16 cellular contexts compared by ENCODE assay signal in genomic region chr3:195015021-195015420, GRCh38.
A peak's percentile ranks its signal among the peaks of the same experiment; 100 is the strongest.
DNase-seq lines count a peak whose midpoint lies in the region; ATAC-seq and TF ChIP-seq lines count a peak whose summit lies in the region.
"Had no signal": no experiment of that assay in that cellular context is flagged by ENCODE, and none has a peak within 500 bp of the region (broad histone marks: within the 10 kb centered on the region; RNA-seq: fewer than 3 reads in every experiment).

No MANE protein-coding gene starts in this region.

- peaks cover 12% of the 10 kb centered on the region for H3K27me3 Mint-ChIP-seq in activated T-helper 17 cell treated with anti-CD3 and anti-CD28 coated beads, Interleukin-2, amount 50 U/mL, for 72 hours
- H3K27me3 Mint-ChIP-seq in activated naive CD8-positive, alpha-beta T cell treated with anti-CD3 and anti-CD28 coated beads for 36 hours = peaks cover 3% of the 10 kb centered on the region
- peaks cover 3% of the 10 kb centered on the region for H3K27me3 Mint-ChIP-seq in CD4-positive, alpha-beta T cell

- intact Hi-C loops in CD4-positive, alpha-beta T cell (cut with DNase I, micrococcal nuclease) = no loop called here

- no peaks in the 10 kb centered on the region for H3K9me3 Mint-ChIP-seq in activated T-helper 17 cell treated with anti-CD3 and anti-CD28 coated beads, Interleukin-2, amount 50 U/mL, for 72 hours
- H3K9me3 Mint-ChIP-seq in activated naive CD8-positive, alpha-beta T cell treated with anti-CD3 and anti-CD28 coated beads for 36 hours = no peaks in the 10 kb centered on the region
- no peaks in the 10 kb centered on the region for H3K9me3 Mint-ChIP-seq in CD4-positive, alpha-beta T cell
- H3K9me3 Mint-ChIP-seq: activated T-cell treated with anti-CD3 and anti-CD28 coated beads, Interleukin-2, amount 50 U/mL, for 24 hours had no signal

- H3K27me3 ChIP-seq in CD4-positive, alpha-beta T cell (ENCODE audit: control insufficient read depth, insufficient read depth, low read length) = no peaks in the 10 kb centered on the region
- H3K27me3 ChIP-seq: heart left ventricle, neural progenitor cell had no signal

- POLR2A ChIA-PET in CD4-positive, alpha-beta T cell (lab: Charles Lee) = no interaction called here

- H3K36me3 Mint-ChIP-seq in activated T-helper 17 cell treated with anti-CD3 and anti-CD28 coated beads, Interleukin-2, amount 50 U/mL, for 72 hours (ENCODE audit: low read depth) = no peaks in the 10 kb centered on the region
- no peaks in the 10 kb centered on the region for H3K36me3 Mint-ChIP-seq in activated naive CD8-positive, alpha-beta T cell treated with anti-CD3 and anti-CD28 coated beads for 36 hours
- H3K36me3 Mint-ChIP-seq in CD4-positive, alpha-beta T cell (ENCODE audit: low read depth) = no peaks in the 10 kb centered on the region
- H3K36me3 Mint-ChIP-seq: activated naive CD8-positive, alpha-beta T cell; neural progenitor cell had no signal

- ATAC-seq in activated T-helper 17 cell treated with anti-CD3 and anti-CD28 coated beads, Interleukin-2, amount 50 U/mL, for 72 hours (replicated peaks) = no peak
- no peak for ATAC-seq in CD4-positive, alpha-beta T cell (ENCODE audit: poor library complexity)

- in situ Hi-C loops in KBM-7 (cut with MboI; ENCODE audit: low pct_unique_long_range_greater_than_20kb, low sequenced_read_pairs) = no loop called here

- no peaks in the 10 kb centered on the region for H3K9me3 ChIP-seq in CD4-positive, alpha-beta T cell (ENCODE audit: control insufficient read depth, low read length)
- H3K9me3 ChIP-seq: heart left ventricle had no signal

- H3K4me1 Mint-ChIP-seq in activated T-helper 17 cell treated with anti-CD3 and anti-CD28 coated beads, Interleukin-2, amount 50 U/mL, for 72 hours = peaks cover 4% of the 10 kb centered on the region
- H3K4me1 Mint-ChIP-seq in activated naive CD8-positive, alpha-beta T cell treated with anti-CD3 and anti-CD28 coated beads for 36 hours = peaks cover 5% of the 10 kb centered on the region
- H3K4me1 Mint-ChIP-seq in CD4-positive, alpha-beta T cell (ENCODE audit: low read depth) = peaks cover 5% of the 10 kb centered on the region

- CTCF ChIA-PET in CD4-positive, alpha-beta T cell (lab: Charles Lee) = no interaction called here

- no peak overlapping the region for H3K4me3 Mint-ChIP-seq in activated T-helper 17 cell treated with anti-CD3 and anti-CD28 coated beads, Interleukin-2, amount 50 U/mL, for 72 hours
- H3K4me3 Mint-ChIP-seq in activated naive CD8-positive, alpha-beta T cell treated with anti-CD3 and anti-CD28 coated beads for 36 hours = no peak overlapping the region
- no peak overlapping the region for H3K4me3 Mint-ChIP-seq in CD4-positive, alpha-beta T cell
- H3K4me3 Mint-ChIP-seq: activated naive CD8-positive, alpha-beta T cell; activated T-cell treated with anti-CD3 and anti-CD28 coated beads, Interleukin-2, amount 50 U/mL, for 24 hours; neural progenitor cell had no signal

- peak; percentile 86 for DNase-seq in CMK (ENCODE audit: low read depth)
- DNase-seq in KBM-7 = peak; percentile 74
- DNase-seq in islet precursor cell = peak; percentile 56
- no peak for DNase-seq in stimulated activated CD4-positive, alpha-beta T cell treated with anti-CD3 and anti-CD28 coated beads, Interleukin-15, amount 100 ng/mL, for 24 hours
- DNase-seq in cerebellum (ENCODE audit: low spot score) = no peak
- no peak for DNase-seq in activated naive CD8-positive, alpha-beta T cell treated with anti-CD3 and anti-CD28 coated beads for 36 hours
- no peak for DNase-seq in CD4-positive, alpha-beta T cell
- DNase-seq: activated CD4-positive, alpha-beta T cell treated with anti-CD3 and anti-CD28 coated beads for 4 hours; activated T-cell treated with anti-CD3 and anti-CD28 coated beads, Interleukin-2, amount 50 U/mL, for 24 hours; heart left ventricle; NCI-H2107; retina; stimulated activated CD4-positive, alpha-beta T cell treated with anti-CD3 and anti-CD28 coated beads, Interleukin-2, amount 100 ng/mL, for 24 hours had no signal

- peak overlapping the region; percentile 33 for H3K27ac Mint-ChIP-seq in activated T-helper 17 cell treated with anti-CD3 and anti-CD28 coated beads, Interleukin-2, amount 50 U/mL, for 72 hours
- no peak overlapping the region for H3K27ac Mint-ChIP-seq in activated naive CD8-positive, alpha-beta T cell treated with anti-CD3 and anti-CD28 coated beads for 36 hours
- H3K27ac Mint-ChIP-seq in CD4-positive, alpha-beta T cell = no peak overlapping the region
- H3K27ac Mint-ChIP-seq: activated naive CD8-positive, alpha-beta T cell; activated T-cell treated with anti-CD3 and anti-CD28 coated beads, Interleukin-2, amount 50 U/mL, for 24 hours; neural progenitor cell had no signal

- no peak for TF ChIP-seq CTCF in CD4-positive, alpha-beta T cell (IDR thresholded peaks at IDR 0.05)

- H3K27ac ChIP-seq in CD4-positive, alpha-beta T cell (ENCODE audit: low read depth, low read length) = no peak overlapping the region
- H3K27ac ChIP-seq: heart left ventricle, neural progenitor cell had no signal

Comparison
In these comparisons a context has a peak if more than half of its experiments do, and no peak if none do; other contexts are left out.
1. DNase-seq: peak in CMK (single experiment), KBM-7 (single experiment) and islet precursor cell (single experiment); none in stimulated activated CD4-positive, alpha-beta T cell treated with anti-CD3 and anti-CD28 coated beads, Interleukin-15, amount 100 ng/mL, for 24 hours (single experiment), cerebellum (single experiment), activated naive CD8-positive, alpha-beta T cell treated with anti-CD3 and anti-CD28 coated beads for 36 hours (single experiment) and CD4-positive, alpha-beta T cell (0 of 10).